8 cellular contexts compared by ENCODE assay signal in the genomic region with DNA sequence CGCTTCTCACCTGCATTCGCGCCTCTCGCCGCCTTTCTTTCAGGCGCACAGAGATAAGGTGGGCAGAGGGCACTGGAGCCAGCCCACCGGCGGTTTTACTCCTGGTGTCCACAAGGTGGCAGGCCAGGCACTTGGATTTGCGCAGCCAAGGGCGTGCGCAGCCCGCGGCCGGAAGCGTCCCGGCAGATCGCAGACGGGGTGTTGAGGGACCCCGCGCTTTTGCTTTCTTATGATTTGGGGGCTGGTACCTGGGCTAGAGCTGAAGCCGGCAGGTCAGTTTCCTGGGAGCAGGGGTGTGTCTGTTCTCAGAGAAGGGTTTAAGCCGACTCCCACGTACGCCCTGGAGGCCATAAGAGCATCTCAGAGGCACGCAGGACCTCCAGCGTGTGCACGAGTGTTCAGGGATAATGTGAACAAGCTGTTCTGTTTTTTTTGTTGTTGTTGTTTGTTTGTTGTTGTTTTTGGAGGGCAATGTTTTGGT.
DNase-seq lines count a peak whose midpoint lies in the region; ATAC-seq and TF ChIP-seq lines count a peak whose summit lies in the region.

No MANE protein-coding gene starts in this region.

- H3K4me3 ChIP-seq in HL-60 (replicated peaks; ENCODE audit: insufficient read depth, low read length) (peak overlapping the region; percentile 42), esophagus (ENCODE audit: low read depth in 1 of 2, low read length in 2 of 2) (peak overlapping the region; percentile 34 to 47)

- H3K27me3 ChIP-seq in HL-60 (ENCODE audit: insufficient read depth, poor library complexity, severe bottlenecking) = peaks cover 24% of the 10 kb centered on the region
- H3K27me3 ChIP-seq in esophagus (ENCODE audit: control insufficient read depth in 1 of 2, insufficient read depth in 2 of 2, low read length in 2 of 2) = no peaks in the 10 kb centered on the region

- no peaks in the 10 kb centered on the region for H3K9me3 ChIP-seq in esophagus (ENCODE audit: control insufficient read depth in 2 of 2, insufficient read depth in 1 of 2, low read depth in 1 of 2, low read length in 1 of 2)

- H3K4me1 ChIP-seq in esophagus (ENCODE audit: control insufficient read depth in 2 of 2, insufficient read depth in 2 of 2, low read length in 1 of 2) = no peaks in the 10 kb centered on the region

- H3K36me3 ChIP-seq in esophagus (ENCODE audit: control insufficient read depth in 2 of 2, insufficient read depth in 2 of 2, low read length in 1 of 2) = no peaks in the 10 kb centered on the region

- H3K27ac ChIP-seq in HL-60 (replicated peaks) = no peak overlapping the region
- H3K27ac ChIP-seq in esophagus (ENCODE audit: low read depth in 2 of 2, low read length in 1 of 2) = no peak overlapping the region

- TF ChIP-seq CTCF in HL-60 (IDR thresholded peaks at IDR 0.05; ENCODE audit: insufficient read depth, low read length) = peak; percentile 37

- 2% methylated on average over 27 of the region's 27 CpGs for WGBS in esophagus, 2 donors

- DNase-seq in COLO829 (ENCODE audit: low spot score) (peak; percentile 45), HL-60 (ENCODE audit: low read depth in 1 of 2, low spot score in 1 of 2) (peak; percentile 31 to 60), NOMO-1 treated with DMSO at 0.1 percent for 48 hours (lab: John Stamatoyannopoulos, UW; ENCODE audit: unreplicated experiment) (peak; percentile 46), myocyte (ENCODE audit: low read depth) (peak; percentile 35)
- DNase-seq in activated CD8-positive, alpha-beta memory T cell treated with anti-CD3 and anti-CD28 coated beads, Interleukin-2, amount 50 U/mL, for 4 hours = peak; percentile 83
- peak; percentile 61 to 71 for DNase-seq in stimulated activated CD8-positive, alpha-beta memory T cell treated with anti-CD3 and anti-CD28 coated beads, Interleukin-7, amount 100 ng/mL, for 4 hours (ENCODE audit: low read depth in 2 of 2)

- peak; percentile 86 for ATAC-seq in GM19468 (IDR thresholded peaks at IDR 0.05; ENCODE audit: extremely low read depth, unreplicated experiment)
